Comparison of ENCODE assay signal across 1 cellular context in genomic region chr7:73683056-73683915, GRCh38.
TF ChIP-seq lines count a peak whose summit lies in the region.

TSS of gene BUD23 (plus strand) at chr7:73683597. CDS start at chr7:73683626, 29 bp downstream.
TSS of gene DNAJC30 (minus strand) at chr7:73683453. CDS start at chr7:73683423, 30 bp downstream.

TF ChIP-seq in K562, 482 proteins besides CTCF, POLR2A, EP300 and RAD21 (continued from another document and continues in another):
- TF ChIP-seq CLOCK (CRISPR knock-in tag; IDR thresholded peaks at IDR 0.05; ENCODE audit: borderline replicate concordance) (no peak), RBM34 (IDR thresholded peaks at IDR 0.05; ENCODE audit: borderline replicate concordance, insufficient read depth, low read length) (no peak), HMBOX1 (IDR thresholded peaks at IDR 0.05) (no peak), PURB (CRISPR knock-in tag; IDR thresholded peaks at IDR 0.05; ENCODE audit: low read depth) (no peak), HIVEP1 (CRISPR knock-in tag; IDR thresholded peaks at IDR 0.05) (no peak), ZBTB2 (IDR thresholded peaks at IDR 0.05) (no peak), ZNF311 (CRISPR knock-in tag; IDR thresholded peaks at IDR 0.05) (no peak), NRF1 (conservative IDR thresholded peaks at IDR 0.05 in 1 of 2, IDR thresholded peaks at IDR 0.05 in 1 of 2) (peak; percentile 85 to 88), ZNF175 (CRISPR knock-in tag; IDR thresholded peaks at IDR 0.05; ENCODE audit: low read depth) (no peak), ZBTB7A (IDR thresholded peaks at IDR 0.05; ENCODE audit: borderline replicate concordance, control insufficient read depth, low read depth, low read length) (peak; percentile 69; the same call in 1 of the 2 replicates), ZNF778 (CRISPR knock-in tag; IDR thresholded peaks at IDR 0.05) (no peak), ZNF224 (CRISPR knock-in tag; IDR thresholded peaks at IDR 0.05) (no peak), SLC30A9 (CRISPR knock-in tag; IDR thresholded peaks at IDR 0.05) (no peak), ELF2 (CRISPR knock-in tag; IDR thresholded peaks at IDR 0.05) (no peak), HDAC2 (IDR thresholded peaks at IDR 0.05) (peak; percentile 78; the same call in 1 of the 2 replicates), ZNF318 (IDR thresholded peaks at IDR 0.05; ENCODE audit: borderline replicate concordance in 1 of 2, low read depth in 1 of 2) (no peak), BRD9 (IDR thresholded peaks at IDR 0.05; ENCODE audit: low read depth, partially characterized antibody) (no peak), ZNF766 (CRISPR knock-in tag; conservative IDR thresholded peaks at IDR 0.05) (no peak; the same call in 1 of the 2 replicates), TFE3 (CRISPR knock-in tag; IDR thresholded peaks at IDR 0.05) (no peak), ZNF644 (tag; IDR thresholded peaks at IDR 0.05; ENCODE audit: low read depth) (no peak), HOXB6 (CRISPR knock-in tag; IDR thresholded peaks at IDR 0.05; ENCODE audit: borderline replicate concordance) (no peak), SMARCA4 (IDR thresholded peaks at IDR 0.05) (no peak), GATAD2B (IDR thresholded peaks at IDR 0.05; ENCODE audit: borderline replicate concordance) (no peak), MNT (conservative IDR thresholded peaks at IDR 0.05) (peak; percentile 96 to 98), MEF2D (tag; conservative IDR thresholded peaks at IDR 0.05; ENCODE audit: low read depth) (no peak), PRPF4 (IDR thresholded peaks at IDR 0.05; ENCODE audit: insufficient read depth, low read depth, low read length, poor library complexity, severe bottlenecking) (no peak), ZNF57 (CRISPR knock-in tag; IDR thresholded peaks at IDR 0.05) (no peak), TRIM28 (IDR thresholded peaks at IDR 0.05) (no peak), MLX (CRISPR knock-in tag; conservative IDR thresholded peaks at IDR 0.05) (0 out of 4 replicates have a peak, but pooled peaks of 1 of the 2 experiments have one; percentile 76), MLLT1 (IDR thresholded peaks at IDR 0.05) (peak in 1 of 2 experiments; percentile 85; a peak in 2 of 4 replicates), RBM25 (IDR thresholded peaks at IDR 0.05; ENCODE audit: low read depth, low read length, severe bottlenecking) (peak; percentile 62), E2F4 (CRISPR knock-in tag; IDR thresholded peaks at IDR 0.05; ENCODE audit: low read depth) (no peak), HNRNPUL1 (IDR thresholded peaks at IDR 0.05; ENCODE audit: low read length) (no peak), SNRNP70 (optimal IDR thresholded peaks at IDR 0.05; ENCODE audit: low read depth, low read length) (no peak), GABPB2 (CRISPR knock-in tag; conservative IDR thresholded peaks at IDR 0.05) (no peak), CREB3 (tag; conservative IDR thresholded peaks at IDR 0.05; ENCODE audit: low read depth) (no peak; the same call in 1 of the 2 replicates), TCF3 (CRISPR knock-in tag; IDR thresholded peaks at IDR 0.05) (peak; percentile 27; the same call in 1 of the 2 replicates)
